In the genomic region with DNA sequence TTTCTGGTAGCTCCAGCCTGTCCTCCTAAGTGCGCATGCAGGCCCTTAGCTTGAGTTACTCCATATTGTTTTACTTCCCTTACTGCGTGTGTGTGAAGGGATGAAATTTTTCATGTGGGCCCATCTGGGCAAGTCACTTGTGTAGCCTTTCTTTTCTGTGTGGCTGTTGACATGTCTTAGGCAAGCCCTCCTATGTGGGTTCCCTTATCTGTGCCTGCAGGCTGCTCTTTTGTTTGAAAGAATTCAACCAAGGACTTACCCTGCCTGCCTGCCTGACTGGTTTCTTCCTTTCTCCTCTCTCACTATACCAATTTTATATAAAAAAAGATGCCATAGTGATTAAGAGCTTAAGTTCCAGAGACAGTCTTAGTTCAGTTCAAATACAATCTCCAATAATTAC, we compare ENCODE assay signal across 30 cellular contexts.
"Had no signal": no experiment of that assay in that cellular context is flagged by ENCODE, and none has a peak within 500 bp of the region (broad histone marks: within the 10 kb centered on the region; RNA-seq: fewer than 3 reads in every experiment).

No MANE protein-coding gene starts in this region.

- H3K27ac Mint-ChIP-seq: activated CD8-positive, alpha-beta T cell treated with anti-CD3 and anti-CD28 coated beads for 36 hours; activated naive CD4-positive, alpha-beta T cell treated with anti-CD3 and anti-CD28 coated beads, Interleukin-2, amount 50 U/mL, for 24 hours; activated T-cell treated with anti-CD3 and anti-CD28 coated beads, Interleukin-2, amount 50 U/mL, for 24 hours; activated T-helper 1 cell treated with anti-CD3 and anti-CD28 coated beads, Interleukin-12 subunit alpha, Interleukin-12 subunit beta, Interleukin-2, Interleukin-4 antibody, amounts not matched to agents 30 ng/mL and 10 ng/mL and 1 ng/mL, durations not matched to agents 14 hours and 24 hours and 36 hours; T-cell had no signal

- H3K27ac ChIP-seq: ascending aorta, SK-N-MC, WERI-Rb-1 had no signal

- H3K4me1 Mint-ChIP-seq: activated naive CD4-positive, alpha-beta T cell treated with anti-CD3 and anti-CD28 coated beads, Interleukin-2, amount 50 U/mL, for 24 hours; brain; central memory CD8-positive, alpha-beta T cell; T-cell had no signal

- H3K9me3 Mint-ChIP-seq: activated CD8-positive, alpha-beta T cell treated with anti-CD3 and anti-CD28 coated beads for 36 hours; activated T-cell treated with anti-CD3 and anti-CD28 coated beads, Interleukin-2, amount 50 U/mL, for 24 hours; activated T-helper 1 cell treated with anti-CD3 and anti-CD28 coated beads, Interleukin-12 subunit alpha, Interleukin-12 subunit beta, Interleukin-2, Interleukin-4 antibody, amounts not matched to agents 30 ng/mL and 10 ng/mL and 1 ng/mL, durations not matched to agents 14 hours and 24 hours and 36 hours; central memory CD8-positive, alpha-beta T cell had no signal

- H3K4me1 ChIP-seq: ascending aorta had no signal

- H3K4me3 Mint-ChIP-seq: activated CD8-positive, alpha-beta T cell treated with anti-CD3 and anti-CD28 coated beads for 36 hours; activated naive CD4-positive, alpha-beta T cell treated with anti-CD3 and anti-CD28 coated beads, Interleukin-2, amount 50 U/mL, for 24 hours; activated T-cell treated with anti-CD3 and anti-CD28 coated beads, Interleukin-2, amount 50 U/mL, for 24 hours; activated T-helper 1 cell treated with anti-CD3 and anti-CD28 coated beads, Interleukin-12 subunit alpha, Interleukin-12 subunit beta, Interleukin-2, Interleukin-4 antibody, amounts not matched to agents 30 ng/mL and 10 ng/mL and 1 ng/mL, durations not matched to agents 14 hours and 24 hours and 36 hours; brain; central memory CD8-positive, alpha-beta T cell; T-cell had no signal

- H3K4me3 ChIP-seq: ascending aorta, MG63, SK-N-MC had no signal

- H3K36me3 ChIP-seq: ascending aorta, MG63, WERI-Rb-1 had no signal

- H3K27me3 ChIP-seq: ascending aorta, MG63 had no signal

- DNase-seq: activated CD4-positive, alpha-beta T cell treated with anti-CD3 and anti-CD28 coated beads for 4 hours; activated CD8-positive, alpha-beta T cell treated with anti-CD3 and anti-CD28 coated beads for 36 hours; activated effector memory CD4-positive, alpha-beta T cell treated with Interleukin-2 at 50 U/mL for 16 hours; activated naive CD4-positive, alpha-beta T cell; activated T-cell treated with anti-CD3 and anti-CD28 coated beads, Interleukin-2, amount 50 U/mL, for 24 hours; MG63; MV-4-11; NCI-H1092 treated with DMSO at 0.1 percent for 48 hours; NCI-H1417 treated with DMSO at 0.1 percent for 48 hours; NCI-H1694; NCI-H2029; NCI-H2107; NCI-H2171 treated with DMSO at 0.1 percent for 48 hours; NCI-H226; NCI-H526 treated with DMSO at 0.1 percent for 48 hours; NCI-H82; RPMI8226; T-cell; T-helper 2 cell; T1000; WERI-Rb-1 had no signal

- ATAC-seq: activated CD4-positive, CD25-positive, alpha-beta regulatory T cell treated with anti-CD3 and anti-CD28 coated beads, Interleukin-2, amount 50 U/mL, for 24 hours; activated CD8-positive, alpha-beta T cell treated with anti-CD3 and anti-CD28 coated beads for 36 hours; Panc1; Right ventricle myocardium inferior; T-cell had no signal

- H3K36me3 Mint-ChIP-seq: activated naive CD4-positive, alpha-beta T cell treated with anti-CD3 and anti-CD28 coated beads, Interleukin-2, amount 50 U/mL, for 24 hours; brain; T-cell had no signal

- H3K9me3 ChIP-seq: ascending aorta, MG63 had no signal
